In the genomic region with DNA sequence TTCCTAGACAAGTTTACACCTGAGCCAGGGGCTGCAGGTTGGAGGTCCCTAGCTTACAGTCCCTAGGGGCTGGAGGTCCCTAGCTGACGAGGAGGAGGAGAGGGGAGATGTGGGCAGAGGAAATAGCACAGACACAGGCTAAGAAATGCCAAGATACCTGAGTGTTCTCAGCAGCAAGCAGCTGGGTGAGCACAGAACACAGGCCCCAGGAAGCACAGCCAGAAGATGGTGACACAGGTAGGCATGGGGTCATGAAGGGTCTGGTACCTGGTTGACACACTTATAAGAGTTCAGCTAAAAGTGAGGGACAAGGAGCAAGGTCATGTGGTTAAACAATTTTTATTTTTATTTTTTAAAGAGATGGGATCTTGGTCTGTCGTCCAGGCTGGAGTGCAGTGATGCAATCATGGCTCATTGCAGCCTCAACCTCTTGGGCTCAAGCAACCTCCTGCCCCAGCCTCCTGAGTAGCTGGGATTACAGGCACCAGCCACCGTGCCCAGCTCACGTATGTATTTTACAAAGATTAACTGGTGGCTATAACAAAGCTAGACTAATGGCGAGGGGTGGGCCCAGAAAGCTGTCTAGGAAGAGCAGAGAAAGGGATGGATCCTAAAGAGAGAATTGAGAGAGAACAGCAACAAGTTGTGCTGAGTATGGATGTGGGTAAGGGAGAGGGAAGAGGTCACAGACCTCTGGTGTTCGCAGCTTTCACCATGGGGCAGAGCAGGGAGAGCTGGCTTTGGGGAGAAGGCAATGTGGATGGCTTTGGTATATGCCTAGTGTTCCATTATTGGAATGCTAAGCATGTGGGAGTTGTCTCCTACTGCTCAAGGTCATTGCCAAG, we compare ENCODE assay signal across 12 cellular contexts.
DNase-seq lines count a peak whose midpoint lies in the region; ATAC-seq and TF ChIP-seq lines count a peak whose summit lies in the region.
"Had no signal": no experiment of that assay in that cellular context is flagged by ENCODE, and none has a peak within 500 bp of the region (broad histone marks: within the 10 kb centered on the region; RNA-seq: fewer than 3 reads in every experiment).

No MANE protein-coding gene starts in this region.

- H3K27ac Mint-ChIP-seq in CD14-positive monocyte: peak overlapping the region in 4 of 7 donors; percentile 4 to 66 (median 49)
- peak overlapping the region; percentile 30 for H3K27ac Mint-ChIP-seq in activated naive CD8-positive, alpha-beta T cell treated with anti-CD3 and anti-CD28 coated beads, Interleukin-2, amount 10 ng/mL, durations not matched to agents 7 days and 5 days
- peak overlapping the region in 7 of 10 donors; percentile 13 to 87 (median 53) for H3K27ac Mint-ChIP-seq in naive thymus-derived CD8-positive, alpha-beta T cell

- H3K27me3 Mint-ChIP-seq in CD14-positive monocyte (ENCODE audit: low read depth in 3 of 3): no peaks in the 10 kb centered on the region
- H3K27me3 Mint-ChIP-seq in activated naive CD8-positive, alpha-beta T cell treated with anti-CD3 and anti-CD28 coated beads, Interleukin-2, amount 10 ng/mL, durations not matched to agents 7 days and 5 days: no peaks in the 10 kb centered on the region
- H3K27me3 Mint-ChIP-seq in naive thymus-derived CD8-positive, alpha-beta T cell: no peaks in the 10 kb centered on the region

- no peak for TF ChIP-seq CTCF in CD14-positive monocyte (IDR thresholded peaks at IDR 0.05)

- POLR2A ChIA-PET in activated naive CD8-positive, alpha-beta T cell treated with anti-CD3 and anti-CD28 coated beads, Interleukin-2, amount 10 ng/mL, durations not matched to agents 7 days and 5 days (lab: Charles Lee): interaction anchor here (0.6 kb wide), 1 partner anchor 659 kb away, joined by 3 read pairs; no protein-coding TSS in a partner anchor
- POLR2A ChIA-PET in naive thymus-derived CD8-positive, alpha-beta T cell (lab: Charles Lee): interaction anchor here (1.2 kb wide), 1 partner anchor 473 kb away, joined by 3 read pairs; no protein-coding TSS in a partner anchor

- peak; percentile 27 for TF ChIP-seq POLR2A in GM18951 (IDR thresholded peaks at IDR 0.05; ENCODE audit: extremely low read depth, insufficient read depth, insufficient read length)

- no peaks in the 10 kb centered on the region for H3K4me1 Mint-ChIP-seq in CD14-positive monocyte
- H3K4me1 Mint-ChIP-seq in activated naive CD8-positive, alpha-beta T cell treated with anti-CD3 and anti-CD28 coated beads, Interleukin-2, amount 10 ng/mL, durations not matched to agents 7 days and 5 days: peaks cover 22% of the 10 kb centered on the region
- peaks cover 24 to 42% (median 33%) of the 10 kb centered on the region in 4 donors for H3K4me1 Mint-ChIP-seq in naive thymus-derived CD8-positive, alpha-beta T cell

- in situ Hi-C loops in GM18951 (cut with MboI; ENCODE audit: low sequenced_read_pairs, unreplicated experiment): no loop called here

- no peak overlapping the region for H3K4me3 Mint-ChIP-seq in CD14-positive monocyte
- H3K4me3 Mint-ChIP-seq in activated naive CD8-positive, alpha-beta T cell treated with anti-CD3 and anti-CD28 coated beads, Interleukin-2, amount 10 ng/mL, durations not matched to agents 7 days and 5 days: no peak overlapping the region
- peak overlapping the region in 2 of 10 donors; percentile 20 to 31 for H3K4me3 Mint-ChIP-seq in naive thymus-derived CD8-positive, alpha-beta T cell

- H3K36me3 Mint-ChIP-seq in CD14-positive monocyte: peaks cover 29 to 30% of the 10 kb centered on the region in 2 donors
- H3K36me3 Mint-ChIP-seq in activated naive CD8-positive, alpha-beta T cell treated with anti-CD3 and anti-CD28 coated beads, Interleukin-2, amount 10 ng/mL, durations not matched to agents 7 days and 5 days: peaks cover 32% of the 10 kb centered on the region
- peaks cover 0 to 71% (median 20%) of the 10 kb centered on the region in 3 donors for H3K36me3 Mint-ChIP-seq in naive thymus-derived CD8-positive, alpha-beta T cell

- no peak for ATAC-seq in activated naive CD8-positive, alpha-beta T cell treated with anti-CD3 and anti-CD28 coated beads, Interleukin-2, amount 10 ng/mL, durations not matched to agents 7 days and 5 days (ENCODE audit: low read depth)
- ATAC-seq in naive thymus-derived CD8-positive, alpha-beta T cell: no peak
- ATAC-seq in GM19351 (IDR thresholded peaks at IDR 0.05; ENCODE audit: unreplicated experiment) (no peak), GM18498 (IDR thresholded peaks at IDR 0.05; ENCODE audit: unreplicated experiment) (no peak)

- DNase-seq in CD14-positive monocyte (ENCODE audit: low spot score): no peak
- DNase-seq in activated naive CD8-positive, alpha-beta T cell treated with anti-CD3 and anti-CD28 coated beads, Interleukin-2, amount 10 ng/mL, durations not matched to agents 7 days and 5 days: no peak
- DNase-seq in naive thymus-derived CD8-positive, alpha-beta T cell: no peak
- DNase-seq in H4 (ENCODE audit: low spot score): no peak
- DNase-seq in NCI-H1930 (lab: John Stamatoyannopoulos, UW): no peak
- DNase-seq: heart right ventricle; lower lobe of right lung; stimulated activated CD4-positive, alpha-beta T cell treated with anti-CD3 and anti-CD28 coated beads, Interleukin-4, amount 100 ng/mL, for 4 hours had no signal

- H3K9me3 Mint-ChIP-seq in CD14-positive monocyte: no peaks in the 10 kb centered on the region
- no peaks in the 10 kb centered on the region for H3K9me3 Mint-ChIP-seq in activated naive CD8-positive, alpha-beta T cell treated with anti-CD3 and anti-CD28 coated beads, Interleukin-2, amount 10 ng/mL, durations not matched to agents 7 days and 5 days
- no peaks in the 10 kb centered on the region for H3K9me3 Mint-ChIP-seq in naive thymus-derived CD8-positive, alpha-beta T cell
- H3K9me3 Mint-ChIP-seq: brain had no signal

- intact Hi-C loops in CD14-positive monocyte (cut with micrococcal nuclease): no loop called here
